27 cellular contexts compared by ENCODE assay signal in genomic region chr11:119061256-119061655, GRCh38.
"Had no signal": no experiment of that assay in that cellular context is flagged by ENCODE, and none has a peak within 500 bp of the region (broad histone marks: within the 10 kb centered on the region; RNA-seq: fewer than 3 reads in every experiment).

No MANE protein-coding gene starts in this region.

- H3K27me3 ChIP-seq: neutrophil, ovary, right lobe of liver, sigmoid colon, suprapubic skin, testis, tibial artery, upper lobe of left lung, vagina had no signal

- FAIRE-seq: small intestine, urothelium cell line had no signal

- H3K27ac ChIP-seq: neutrophil, ovary, psoas muscle, right lobe of liver, sigmoid colon, suprapubic skin, testis, tibial artery, upper lobe of left lung, vagina had no signal

- H3K9me3 Mint-ChIP-seq: naive thymus-derived CD4-positive, alpha-beta T cell; natural killer cell; nephron; stimulated activated memory B cell treated with anti-CD40 and anti-IgM and Interleukin-4, amounts not matched to agents 10 μg/mL and 1 μg/mL and 100 μg/mL, for 72 hours; stimulated activated naive CD8-positive, alpha-beta T cell treated with anti-CD3 and anti-CD28 coated beads, Interleukin-15, amount 100 ng/mL, for 72 hours had no signal

- H3K36me3 ChIP-seq: neutrophil, ovary, right lobe of liver, sigmoid colon, suprapubic skin, tibial artery, upper lobe of left lung, vagina had no signal

- H3K4me3 ChIP-seq: ovary, psoas muscle, right lobe of liver, sigmoid colon, suprapubic skin, testis, tibial artery, upper lobe of left lung, vagina had no signal

- DNase-seq: naive thymus-derived CD4-positive, alpha-beta T cell; natural killer cell; nucleus accumbens; ovary; psoas muscle; right lobe of liver; sigmoid colon; small intestine; stimulated activated CD4-positive, alpha-beta T cell treated with anti-CD3 and anti-CD28 coated beads, Interleukin-15, amount 100 ng/mL, for 24 hours; stimulated activated CD4-positive, alpha-beta T cell treated with anti-CD3 and anti-CD28 coated beads, Interleukin-2, amount 100 ng/mL, for 24 hours; stimulated activated CD4-positive, alpha-beta T cell treated with anti-CD3 and anti-CD28 coated beads, Interleukin-2, amount 100 ng/mL, for 48 hours; stimulated activated CD4-positive, alpha-beta T cell treated with anti-CD3 and anti-CD28 coated beads, Interleukin-4, amount 100 ng/mL, for 24 hours; stimulated activated naive CD4-positive, alpha-beta T cell; stimulated activated naive CD8-positive, alpha-beta T cell treated with anti-CD3 and anti-CD28 coated beads, Interleukin-15, amount 100 ng/mL, for 72 hours; stimulated activated naive CD8-positive, alpha-beta T cell treated with anti-CD3 and anti-CD28 coated beads, Interleukin-15, Interleukin-2, amounts not matched to agents 100 U/mL and 50 U/mL, for 24 hours; substantia nigra; testis; tibial artery; trophoblast cell; upper lobe of left lung had no signal

- H3K9me3 ChIP-seq: neutrophil, ovary, psoas muscle, right lobe of liver, sigmoid colon, suprapubic skin, testis, tibial artery, upper lobe of left lung, vagina had no signal

- ATAC-seq: naive thymus-derived CD4-positive, alpha-beta T cell; natural killer cell; psoas muscle; right cardiac atrium; right lobe of liver; stimulated activated memory B cell treated with anti-CD40 and anti-IgM and Interleukin-4, amounts not matched to agents 10 μg/mL and 1 μg/mL and 100 μg/mL, for 72 hours; stimulated activated naive CD8-positive, alpha-beta T cell treated with anti-CD3 and anti-CD28 coated beads, Interleukin-15, amount 100 ng/mL, for 72 hours; stimulated activated naive CD8-positive, alpha-beta T cell treated with anti-CD3 and anti-CD28 coated beads, Interleukin-15, Interleukin-2, amounts not matched to agents 100 U/mL and 50 U/mL, for 24 hours had no signal

- H3K27me3 Mint-ChIP-seq: naive thymus-derived CD4-positive, alpha-beta T cell; stimulated activated memory B cell treated with anti-CD40 and anti-IgM and Interleukin-4, amounts not matched to agents 10 μg/mL and 1 μg/mL and 100 μg/mL, for 72 hours; stimulated activated naive CD8-positive, alpha-beta T cell treated with anti-CD3 and anti-CD28 coated beads, Interleukin-15, amount 100 ng/mL, for 72 hours had no signal

- H3K36me3 Mint-ChIP-seq: natural killer cell; stimulated activated memory B cell treated with anti-CD40 and anti-IgM and Interleukin-4, amounts not matched to agents 10 μg/mL and 1 μg/mL and 100 μg/mL, for 72 hours had no signal

- H3K27ac Mint-ChIP-seq: natural killer cell; nephron; stimulated activated memory B cell treated with anti-CD40 and anti-IgM and Interleukin-4, amounts not matched to agents 10 μg/mL and 1 μg/mL and 100 μg/mL, for 72 hours; stimulated activated naive CD8-positive, alpha-beta T cell treated with anti-CD3 and anti-CD28 coated beads, Interleukin-15, amount 100 ng/mL, for 72 hours had no signal

- H3K4me3 Mint-ChIP-seq: naive thymus-derived CD4-positive, alpha-beta T cell; natural killer cell; stimulated activated memory B cell treated with anti-CD40 and anti-IgM and Interleukin-4, amounts not matched to agents 10 μg/mL and 1 μg/mL and 100 μg/mL, for 72 hours; stimulated activated naive CD8-positive, alpha-beta T cell treated with anti-CD3 and anti-CD28 coated beads, Interleukin-15, amount 100 ng/mL, for 72 hours had no signal
